In genomic region chr12:118359541-118359915, GRCh38 we compare ENCODE assay signal across 10 cellular contexts. TPM values are rescaled to one million over a fixed set of nuclear protein-coding genes. Genes with fewer than 3 reads are reported as not detected.
DNase-seq lines count a peak whose midpoint lies in the region; ATAC-seq and TF ChIP-seq lines count a peak whose summit lies in the region.
"Had no signal": no experiment of that assay in that cellular context is flagged by ENCODE, and none has a peak within 500 bp of the region (broad histone marks: within the 10 kb centered on the region; RNA-seq: fewer than 3 reads in every experiment).

No MANE protein-coding gene starts in this region.

- DNase-seq in CD8-positive, alpha-beta memory T cell, result peak in 2 of 5 donors; percentile 20 to 32
- peak; percentile 33 for DNase-seq in activated CD4-positive, alpha-beta T cell treated with anti-CD3 and anti-CD28 coated beads for 48 hours
- DNase-seq in NCI-H2196 treated with DMSO at 0.1 percent for 48 hours (lab: John Stamatoyannopoulos, UW; ENCODE audit: unreplicated experiment) (no peak), retina (no peak), endodermal cell (no peak)
- DNase-seq: NCI-H2227 treated with DMSO at 0.1 percent for 48 hours had no signal

- CTCF ChIA-PET in CD8-positive, alpha-beta memory T cell (lab: Charles Lee), result interaction anchor here (1.7 to 8.2 kb wide), 2 partner anchors 10 to 18 kb away, joined by 6 to 95 read pairs; partner anchors contain the start of gene SUDS3

- no peaks in the 10 kb centered on the region for H3K9me3 Mint-ChIP-seq in CD8-positive, alpha-beta memory T cell
- peaks cover 7% of the 10 kb centered on the region for H3K9me3 Mint-ChIP-seq in endodermal cell

- no peaks in the 10 kb centered on the region for H3K36me3 ChIP-seq in CD8-positive, alpha-beta memory T cell (ENCODE audit: insufficient read depth, low read length)
- peaks cover 2 to 3% of the 10 kb centered on the region in 2 donors for H3K36me3 ChIP-seq in mucosa of rectum (ENCODE audit: control insufficient read depth in 2 of 2, insufficient read depth in 2 of 2, low read length in 2 of 2)
- H3K36me3 ChIP-seq in endodermal cell (ENCODE audit: control insufficient read depth, insufficient read depth, low read length), result no peaks in the 10 kb centered on the region

- peak overlapping the region; percentile 64 for H3K27ac ChIP-seq in CD8-positive, alpha-beta memory T cell (ENCODE audit: low read depth, low read length)
- peak overlapping the region; percentile 54 to 77 for H3K27ac ChIP-seq in mucosa of rectum (ENCODE audit: low read depth in 2 of 2, low read length in 2 of 2)
- no peak overlapping the region for H3K27ac ChIP-seq in endodermal cell (ENCODE audit: low read depth, low read length)

- ATAC-seq in HG02798 (IDR thresholded peaks at IDR 0.05; ENCODE audit: poor library complexity, unreplicated experiment) (peak; percentile 39), HG03442 (IDR thresholded peaks at IDR 0.05; ENCODE audit: unreplicated experiment) (no peak)

- peak overlapping the region; percentile 86 to 95 (median 93) for H3K4me3 Mint-ChIP-seq in CD8-positive, alpha-beta memory T cell
- H3K4me3 Mint-ChIP-seq in endodermal cell, result no peak overlapping the region
- H3K4me3 Mint-ChIP-seq: neural crest cell had no signal

- H3K9me3 ChIP-seq in CD8-positive, alpha-beta memory T cell (ENCODE audit: low read length), result no peaks in the 10 kb centered on the region
- H3K9me3 ChIP-seq in mucosa of rectum (ENCODE audit: control insufficient read depth in 2 of 2, low read length in 2 of 2) (no peaks in the 10 kb centered on the region), endodermal cell (ENCODE audit: control insufficient read depth, low read length) (no peaks in the 10 kb centered on the region)

- H3K9ac ChIP-seq in mucosa of rectum (ENCODE audit: low read depth in 1 of 2, low read length in 2 of 2), result peak overlapping the region; percentile 65 to 66
- no peak overlapping the region for H3K9ac ChIP-seq in endodermal cell (ENCODE audit: extremely low read depth, low read length, poor library complexity, severe bottlenecking)

- no peaks in the 10 kb centered on the region for H3K27me3 ChIP-seq in CD8-positive, alpha-beta memory T cell (ENCODE audit: insufficient read depth, low read length, poor library complexity, severe bottlenecking)
- H3K27me3 ChIP-seq in mucosa of rectum (ENCODE audit: control insufficient read depth in 2 of 2, insufficient read depth in 2 of 2, low read length in 2 of 2) (no peaks in the 10 kb centered on the region), endodermal cell (ENCODE audit: control insufficient read depth, insufficient read depth, low read length, poor library complexity, severe bottlenecking) (no peaks in the 10 kb centered on the region)

- peaks cover 44 to 63% (median 59%) of the 10 kb centered on the region in 3 donors for H3K4me1 Mint-ChIP-seq in CD8-positive, alpha-beta memory T cell
- H3K4me1 Mint-ChIP-seq in endodermal cell, result peaks cover 14% of the 10 kb centered on the region

- no peaks in the 10 kb centered on the region for H3K27me3 Mint-ChIP-seq in CD8-positive, alpha-beta memory T cell
- no peaks in the 10 kb centered on the region for H3K27me3 Mint-ChIP-seq in endodermal cell (ENCODE audit: insufficient read depth)

- peak overlapping the region; percentile 65 for H3K4me3 ChIP-seq in CD8-positive, alpha-beta memory T cell (ENCODE audit: low read length)
- H3K4me3 ChIP-seq in mucosa of rectum (ENCODE audit: low read length in 2 of 2) (peak overlapping the region; percentile 58 to 73), endodermal cell (ENCODE audit: low read length) (no peak overlapping the region)

- H3K36me3 Mint-ChIP-seq in CD8-positive, alpha-beta memory T cell, result peaks cover 3 to 10% (median 8%) of the 10 kb centered on the region in 3 donors
- H3K36me3 Mint-ChIP-seq in endodermal cell (ENCODE audit: low read depth), result peaks cover 8% of the 10 kb centered on the region

- POLR2A ChIA-PET in CD8-positive, alpha-beta memory T cell (lab: Charles Lee), result interaction anchor here (1.0 to 3.7 kb wide), 3 partner anchors 9 to 16 kb away, joined by 5 to 27 read pairs (median 5); partner anchors contain the start of genes SUDS3 and TAOK3

- 89 to 100% methylated on average over 2 to 4 of the region's 4 CpGs for WGBS in endodermal cell (ENCODE audit: insufficient coverage in 1 of 2, insufficient read length in 1 of 2), 2 experiments

- peak overlapping the region; percentile 51 to 94 (median 91) for H3K27ac Mint-ChIP-seq in CD8-positive, alpha-beta memory T cell
- H3K27ac Mint-ChIP-seq in endodermal cell, result no peak overlapping the region

- peaks cover 35% of the 10 kb centered on the region for H3K4me1 ChIP-seq in CD8-positive, alpha-beta memory T cell (ENCODE audit: insufficient read depth, low read length)
- H3K4me1 ChIP-seq in mucosa of rectum (ENCODE audit: control insufficient read depth in 2 of 2, insufficient read depth in 2 of 2, low read length in 2 of 2) (peaks cover 4 to 14% of the 10 kb centered on the region in 2 donors), endodermal cell (ENCODE audit: control insufficient read depth, insufficient read depth, low read length) (no peaks in the 10 kb centered on the region)

- TF ChIP-seq CTCF in endodermal cell (conservative IDR thresholded peaks at IDR 0.05), result no peak

RNA-seq across cellular contexts. Expression of gene TAOK3, which starts 13.2 kb away (rescaled TPM):
- 10 to 100 TPM; 52.5 to 53.0 TPM for total RNA-seq in CD8-positive, alpha-beta memory T cell
- polyA plus RNA-seq in CD8-positive, alpha-beta memory T cell, result 129 TPM
- total RNA-seq in endodermal cell, result 10 to 100 TPM; 33.4 to 40.6 TPM
- 12.6 TPM for polyA plus RNA-seq in endodermal cell (2013, experiment 1 of 2)
- polyA plus RNA-seq in endodermal cell (2013, experiment 2 of 2), result 11.7 TPM

RNA-seq across cellular contexts. Expression of gene SUDS3, which starts 16.8 kb away (rescaled TPM):
- 10 to 100 TPM; 23.8 to 25.1 TPM for total RNA-seq in CD8-positive, alpha-beta memory T cell
- 16.2 TPM for polyA plus RNA-seq in CD8-positive, alpha-beta memory T cell
- total RNA-seq in endodermal cell, result 10 to 100 TPM; 51.4 to 57.9 TPM
- polyA plus RNA-seq in endodermal cell (2013, experiment 1 of 2), result 29.2 TPM
- 27.8 TPM for polyA plus RNA-seq in endodermal cell (2013, experiment 2 of 2)
